In genomic region chr13:98506343-98507059, GRCh38 we compare ENCODE assay signal across 1 cellular context.
A peak's percentile ranks its signal among the peaks of the same experiment; 100 is the strongest.
TF ChIP-seq lines count a peak whose summit lies in the region.

No MANE protein-coding gene starts in this region.

TF ChIP-seq in HepG2, 621 proteins besides CTCF, POLR2A, EP300 and RAD21 (continued from another document and continues in another):
- no peak for TF ChIP-seq PRPF4 (IDR thresholded peaks at IDR 0.05; ENCODE audit: low read depth, low read length, poor library complexity, severe bottlenecking)
- TF ChIP-seq MLLT10 (CRISPR knock-in tag; IDR thresholded peaks at IDR 0.05), result no peak
- peak; percentile 58 for TF ChIP-seq ZNF652 (CRISPR knock-in tag; IDR thresholded peaks at IDR 0.05; ENCODE audit: borderline replicate concordance, low read depth)
- peak; percentile 99 for TF ChIP-seq ZNF430 (CRISPR knock-in tag; IDR thresholded peaks at IDR 0.05)
- TF ChIP-seq POGZ (CRISPR knock-in tag; IDR thresholded peaks at IDR 0.05), result peak; percentile 71; the same call in 1 of the 2 replicates
- peak; percentile 96 for TF ChIP-seq ZNF557 (CRISPR knock-in tag; IDR thresholded peaks at IDR 0.05)
- peak; percentile 76 for TF ChIP-seq KDM2A (CRISPR knock-in tag; IDR thresholded peaks at IDR 0.05; ENCODE audit: borderline replicate concordance, low read depth)
- TF ChIP-seq ZBTB3 (CRISPR knock-in tag; IDR thresholded peaks at IDR 0.05; ENCODE audit: borderline replicate concordance, low read depth), result no peak; the same call in 1 of the 2 replicates
- 0 out of 2 replicates have a peak, but pooled peaks have one; percentile 43 for TF ChIP-seq STAT6 (CRISPR knock-in tag; IDR thresholded peaks at IDR 0.05; ENCODE audit: borderline replicate concordance)
- TF ChIP-seq ZNF496 (CRISPR knock-in tag; IDR thresholded peaks at IDR 0.05; ENCODE audit: insufficient replicate concordance), result no peak
- peak; percentile 97; the same call in 1 of the 2 replicates for TF ChIP-seq ZNF879 (CRISPR knock-in tag; IDR thresholded peaks at IDR 0.05)
- TF ChIP-seq, protein P1, sequence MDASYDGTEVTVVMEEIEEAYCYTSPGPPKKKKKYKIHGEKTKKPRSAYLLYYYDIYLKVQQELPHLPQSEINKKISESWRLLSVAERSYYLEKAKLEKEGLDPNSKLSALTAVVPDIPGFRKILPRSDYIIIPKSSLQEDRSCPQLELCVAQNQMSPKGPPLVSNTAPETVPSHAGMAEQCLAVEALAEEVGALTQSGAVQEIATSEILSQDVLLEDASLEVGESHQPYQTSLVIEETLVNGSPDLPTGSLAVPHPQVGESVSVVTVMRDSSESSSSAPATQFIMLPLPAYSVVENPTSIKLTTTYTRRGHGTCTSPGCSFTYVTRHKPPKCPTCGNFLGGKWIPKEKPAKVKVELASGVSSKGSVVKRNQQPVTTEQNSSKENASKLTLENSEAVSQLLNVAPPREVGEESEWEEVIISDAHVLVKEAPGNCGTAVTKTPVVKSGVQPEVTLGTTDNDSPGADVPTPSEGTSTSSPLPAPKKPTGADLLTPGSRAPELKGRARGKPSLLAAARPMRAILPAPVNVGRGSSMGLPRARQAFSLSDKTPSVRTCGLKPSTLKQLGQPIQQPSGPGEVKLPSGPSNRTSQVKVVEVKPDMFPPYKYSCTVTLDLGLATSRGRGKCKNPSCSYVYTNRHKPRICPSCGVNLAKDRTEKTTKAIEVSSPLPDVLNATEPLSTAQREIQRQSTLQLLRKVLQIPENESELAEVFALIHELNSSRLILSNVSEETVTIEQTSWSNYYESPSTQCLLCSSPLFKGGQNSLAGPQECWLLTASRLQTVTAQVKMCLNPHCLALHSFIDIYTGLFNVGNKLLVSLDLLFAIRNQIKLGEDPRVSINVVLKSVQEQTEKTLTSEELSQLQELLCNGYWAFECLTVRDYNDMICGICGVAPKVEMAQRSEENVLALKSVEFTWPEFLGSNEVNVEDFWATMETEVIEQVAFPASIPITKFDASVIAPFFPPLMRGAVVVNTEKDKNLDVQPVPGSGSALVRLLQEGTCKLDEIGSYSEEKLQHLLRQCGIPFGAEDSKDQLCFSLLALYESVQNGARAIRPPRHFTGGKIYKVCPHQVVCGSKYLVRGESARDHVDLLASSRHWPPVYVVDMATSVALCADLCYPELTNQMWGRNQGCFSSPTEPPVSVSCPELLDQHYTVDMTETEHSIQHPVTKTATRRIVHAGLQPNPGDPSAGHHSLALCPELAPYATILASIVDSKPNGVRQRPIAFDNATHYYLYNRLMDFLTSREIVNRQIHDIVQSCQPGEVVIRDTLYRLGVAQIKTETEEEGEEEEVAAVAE (CRISPR knock-in tag; IDR thresholded peaks at IDR 0.05; ENCODE audit: borderline replicate concordance), result peak; percentile 79
- peak; percentile 60; the same call in 1 of the 2 replicates for TF ChIP-seq FOXJ3 (CRISPR knock-in tag; IDR thresholded peaks at IDR 0.05; ENCODE audit: borderline replicate concordance)
- peak; percentile 97 for TF ChIP-seq ZGPAT (CRISPR knock-in tag; IDR thresholded peaks at IDR 0.05)
- TF ChIP-seq, protein P2, sequence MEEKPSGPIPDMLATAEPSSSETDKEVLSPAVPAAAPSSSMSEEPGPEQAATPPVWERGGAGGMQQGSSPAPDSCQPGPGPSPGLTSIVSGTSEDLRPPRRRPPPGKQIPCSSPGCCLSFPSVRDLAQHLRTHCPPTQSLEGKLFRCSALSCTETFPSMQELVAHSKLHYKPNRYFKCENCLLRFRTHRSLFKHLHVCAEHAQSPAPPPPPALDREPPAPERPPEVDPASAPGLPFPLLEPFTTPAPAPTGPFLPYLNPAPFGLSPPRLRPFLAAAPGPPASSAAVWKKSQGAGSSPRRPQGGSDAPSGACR (CRISPR knock-in tag; IDR thresholded peaks at IDR 0.05), result peak; percentile 79; the same call in 1 of the 2 replicates
- no peak for TF ChIP-seq ZNF720 (CRISPR knock-in tag; IDR thresholded peaks at IDR 0.05)
- TF ChIP-seq, protein P3, sequence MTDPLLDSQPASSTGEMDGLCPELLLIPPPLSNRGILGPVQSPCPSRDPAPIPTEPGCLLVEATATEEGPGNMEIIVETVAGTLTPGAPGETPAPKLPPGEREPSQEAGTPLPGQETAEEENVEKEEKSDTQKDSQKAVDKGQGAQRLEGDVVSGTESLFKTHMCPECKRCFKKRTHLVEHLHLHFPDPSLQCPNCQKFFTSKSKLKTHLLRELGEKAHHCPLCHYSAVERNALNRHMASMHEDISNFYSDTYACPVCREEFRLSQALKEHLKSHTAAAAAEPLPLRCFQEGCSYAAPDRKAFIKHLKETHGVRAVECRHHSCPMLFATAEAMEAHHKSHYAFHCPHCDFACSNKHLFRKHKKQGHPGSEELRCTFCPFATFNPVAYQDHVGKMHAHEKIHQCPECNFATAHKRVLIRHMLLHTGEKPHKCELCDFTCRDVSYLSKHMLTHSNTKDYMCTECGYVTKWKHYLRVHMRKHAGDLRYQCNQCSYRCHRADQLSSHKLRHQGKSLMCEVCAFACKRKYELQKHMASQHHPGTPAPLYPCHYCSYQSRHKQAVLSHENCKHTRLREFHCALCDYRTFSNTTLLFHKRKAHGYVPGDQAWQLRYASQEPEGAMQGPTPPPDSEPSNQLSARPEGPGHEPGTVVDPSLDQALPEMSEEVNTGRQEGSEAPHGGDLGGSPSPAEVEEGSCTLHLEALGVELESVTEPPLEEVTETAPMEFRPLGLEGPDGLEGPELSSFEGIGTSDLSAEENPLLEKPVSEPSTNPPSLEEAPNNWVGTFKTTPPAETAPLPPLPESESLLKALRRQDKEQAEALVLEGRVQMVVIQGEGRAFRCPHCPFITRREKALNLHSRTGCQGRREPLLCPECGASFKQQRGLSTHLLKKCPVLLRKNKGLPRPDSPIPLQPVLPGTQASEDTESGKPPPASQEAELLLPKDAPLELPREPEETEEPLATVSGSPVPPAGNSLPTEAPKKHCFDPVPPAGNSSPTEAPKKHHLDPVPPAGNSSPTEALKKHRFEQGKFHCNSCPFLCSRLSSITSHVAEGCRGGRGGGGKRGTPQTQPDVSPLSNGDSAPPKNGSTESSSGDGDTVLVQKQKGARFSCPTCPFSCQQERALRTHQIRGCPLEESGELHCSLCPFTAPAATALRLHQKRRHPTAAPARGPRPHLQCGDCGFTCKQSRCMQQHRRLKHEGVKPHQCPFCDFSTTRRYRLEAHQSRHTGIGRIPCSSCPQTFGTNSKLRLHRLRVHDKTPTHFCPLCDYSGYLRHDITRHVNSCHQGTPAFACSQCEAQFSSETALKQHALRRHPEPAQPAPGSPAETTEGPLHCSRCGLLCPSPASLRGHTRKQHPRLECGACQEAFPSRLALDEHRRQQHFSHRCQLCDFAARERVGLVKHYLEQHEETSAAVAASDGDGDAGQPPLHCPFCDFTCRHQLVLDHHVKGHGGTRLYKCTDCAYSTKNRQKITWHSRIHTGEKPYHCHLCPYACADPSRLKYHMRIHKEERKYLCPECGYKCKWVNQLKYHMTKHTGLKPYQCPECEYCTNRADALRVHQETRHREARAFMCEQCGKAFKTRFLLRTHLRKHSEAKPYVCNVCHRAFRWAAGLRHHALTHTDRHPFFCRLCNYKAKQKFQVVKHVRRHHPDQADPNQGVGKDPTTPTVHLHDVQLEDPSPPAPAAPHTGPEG (CRISPR knock-in tag; IDR thresholded peaks at IDR 0.05), result peak; percentile 91
- TF ChIP-seq HNF1B (CRISPR knock-in tag; IDR thresholded peaks at IDR 0.05), result peak; percentile 77; the same call in 1 of the 2 replicates
- TF ChIP-seq BATF2 (CRISPR knock-in tag; IDR thresholded peaks at IDR 0.05), result peak; percentile 79; the same call in 1 of the 2 replicates
- no peak for TF ChIP-seq HCFC1 (IDR thresholded peaks at IDR 0.05; ENCODE audit: low read depth, low read length)
- TF ChIP-seq, protein P4, sequence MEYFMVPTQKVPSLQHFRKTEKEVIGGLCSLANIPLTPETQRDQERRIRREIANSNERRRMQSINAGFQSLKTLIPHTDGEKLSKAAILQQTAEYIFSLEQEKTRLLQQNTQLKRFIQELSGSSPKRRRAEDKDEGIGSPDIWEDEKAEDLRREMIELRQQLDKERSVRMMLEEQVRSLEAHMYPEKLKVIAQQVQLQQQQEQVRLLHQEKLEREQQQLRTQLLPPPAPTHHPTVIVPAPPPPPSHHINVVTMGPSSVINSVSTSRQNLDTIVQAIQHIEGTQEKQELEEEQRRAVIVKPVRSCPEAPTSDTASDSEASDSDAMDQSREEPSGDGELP (IDR thresholded peaks at IDR 0.05; ENCODE audit: borderline replicate concordance, low read depth), result peak; percentile 65; the same call in 1 of the 2 replicates
- TF ChIP-seq ZNF350 (CRISPR knock-in tag; IDR thresholded peaks at IDR 0.05; ENCODE audit: borderline replicate concordance, low read depth), result peak; percentile 68; the same call in 1 of the 2 replicates
- peak; percentile 80 for TF ChIP-seq TEF (CRISPR knock-in tag; IDR thresholded peaks at IDR 0.05)
- TF ChIP-seq ZNF230 (CRISPR knock-in tag; IDR thresholded peaks at IDR 0.05), result peak; percentile 97
- no peak for TF ChIP-seq MAFF (IDR thresholded peaks at IDR 0.05; ENCODE audit: low read depth, low read length)
- no peak for TF ChIP-seq TBL1XR1 (IDR thresholded peaks at IDR 0.05; ENCODE audit: borderline replicate concordance, low read length, partially characterized antibody)
- peak; percentile 99 for TF ChIP-seq ZNF280B (CRISPR knock-in tag; IDR thresholded peaks at IDR 0.05; ENCODE audit: borderline replicate concordance)
- peak; percentile 95 for TF ChIP-seq ARNTL (CRISPR knock-in tag; IDR thresholded peaks at IDR 0.05)
- TF ChIP-seq REPIN1 (CRISPR knock-in tag; IDR thresholded peaks at IDR 0.05; ENCODE audit: borderline replicate concordance, low read depth), result peak; percentile 83; the same call in 1 of the 2 replicates
- peak; percentile 65; the same call in 1 of the 2 replicates for TF ChIP-seq ZNF234 (CRISPR knock-in tag; conservative IDR thresholded peaks at IDR 0.05)
- peak; percentile 91 for TF ChIP-seq ZNF589 (CRISPR knock-in tag; conservative IDR thresholded peaks at IDR 0.05)
- TF ChIP-seq ATF4 (CRISPR knock-in tag; IDR thresholded peaks at IDR 0.05), result peak in 1 of 2 experiments; percentile 81; a peak in 2 of 4 replicates
- TF ChIP-seq GTF2F1 (IDR thresholded peaks at IDR 0.05; ENCODE audit: low read length), result no peak
- TF ChIP-seq THAP11 (CRISPR knock-in tag; IDR thresholded peaks at IDR 0.05), result peak; percentile 75; the same call in 1 of the 2 replicates
